1 cellular context compared by ENCODE assay signal in genomic region chr16:9407206-9407758, GRCh38.
A peak's percentile ranks its signal among the peaks of the same experiment; 100 is the strongest.
TF ChIP-seq lines count a peak whose summit lies in the region.

No MANE protein-coding gene starts in this region.

TF ChIP-seq in K562, 482 proteins besides CTCF, POLR2A, EP300 and RAD21:
- TF ChIP-seq RBM22 (IDR thresholded peaks at IDR 0.05; ENCODE audit: low read depth, low read length, poor library complexity, severe bottlenecking), result no peak
- peak; percentile 80 for TF ChIP-seq RBM25 (IDR thresholded peaks at IDR 0.05; ENCODE audit: low read depth, low read length, severe bottlenecking)
TF ChIP-seq in K562: peak in this region for 1.
